8 cellular contexts compared by ENCODE assay signal in genomic region chr11:124793466-124794278, GRCh38. TPM values are rescaled to one million over a fixed set of nuclear protein-coding genes. Genes with fewer than 3 reads are reported as not detected.
DNase-seq lines count a peak whose midpoint lies in the region; TF ChIP-seq lines count a peak whose summit lies in the region.

No MANE protein-coding gene starts in this region.

- TF ChIP-seq CTCF in 22Rv1 (IDR thresholded peaks at IDR 0.05), result peak; percentile 86
- no peak for TF ChIP-seq CTCF in HEK293 (tag by site-specific recombination; IDR thresholded peaks at IDR 0.05)
- TF ChIP-seq CTCF in adrenal gland (IDR thresholded peaks at IDR 0.05), result peak; percentile 44 to 62 (median 54)
- peak; percentile 42 to 70 (median 65) for TF ChIP-seq CTCF in transverse colon (IDR thresholded peaks at IDR 0.05)

- 88 to 96% (median 91%) methylated on average over 2 of the region's 2 CpGs for WGBS in adrenal gland, 4 donors
- 83 to 86% methylated on average over 2 of the region's 2 CpGs for WGBS in transverse colon (ENCODE audit: low coverage in 1 of 2), 2 donors

- POLR2A ChIA-PET in HEK293 (lab: Yijun Ruan, JAX), result no interaction called here

- H3K4me1 ChIP-seq in HEK293 (ENCODE audit: control insufficient read depth, insufficient read depth, low read length) (peaks cover 8% of the 10 kb centered on the region), adrenal gland (replicated peaks in 1 of 2) (peaks cover 0 to 4% of the 10 kb centered on the region in 2 donors), transverse colon (peaks cover 3 to 19% (median 6%) of the 10 kb centered on the region in 4 donors)

- no peaks in the 10 kb centered on the region for H3K9me3 ChIP-seq in HEK293 (ENCODE audit: control insufficient read depth, insufficient read depth, low read depth, low read length)
- H3K9me3 ChIP-seq in adrenal gland (replicated peaks in 1 of 3), result no peaks in the 10 kb centered on the region
- no peaks in the 10 kb centered on the region for H3K9me3 ChIP-seq in transverse colon

- CTCF ChIA-PET in HEK293 (lab: Yijun Ruan, JAX), result interaction anchor here (0.6 to 4.9 kb wide), 36 partner anchors 8 to 1151 kb away, joined by 3 to 52 read pairs (median 4); partner anchors contain the start of genes SIAE, SPA17, TBRG1 and VSIG2

- TF ChIP-seq POLR2A in adrenal gland (IDR thresholded peaks at IDR 0.05) (no peak), transverse colon (IDR thresholded peaks at IDR 0.05) (no peak)

- no peak overlapping the region for H3K4me3 ChIP-seq in HEK293 (ENCODE audit: low read depth, low read length)
- no peak overlapping the region for H3K4me3 ChIP-seq in adrenal gland
- H3K4me3 ChIP-seq in transverse colon, result no peak overlapping the region

- peak; percentile 62 for DNase-seq in EH (ENCODE audit: low read depth)
- peak; percentile 36 to 46 for DNase-seq in NCI-H2081 (lab: John Stamatoyannopoulos, UW)
- DNase-seq in adrenal gland, result peak in 5 of 7 donors; percentile 21 to 33 (median 22)
- DNase-seq in iPS-NIHi7 (ENCODE audit: extremely low spot score), result peak; percentile 55
- DNase-seq in transverse colon, result peak; percentile 16
- DNase-seq in UCSD-AML1 (lab: John Stamatoyannopoulos, UW; ENCODE audit: unreplicated experiment), result no peak

- intact Hi-C loops in adrenal gland (cut with DNase I) (no loop called here), transverse colon (cut with DNase I; ENCODE audit: low total_unique reads) (no loop called here)

- in situ Hi-C loops in transverse colon (cut with MboI; ENCODE audit: low pct_ligation_motif_present in 1 of 4, low pct_unique_long_range_greater_than_20kb in 1 of 4, low sequenced_read_pairs in 3 of 4), result no loop called here

- H3K27ac ChIP-seq in 22Rv1 (no peak overlapping the region), HEK293 (ENCODE audit: extremely low read depth, low read depth, low read length) (no peak overlapping the region), adrenal gland (no peak overlapping the region), transverse colon (no peak overlapping the region)

- H3K36me3 ChIP-seq in HEK293 (ENCODE audit: control insufficient read depth in 2 of 2, insufficient read depth in 1 of 2, low read length in 2 of 2), result no peaks in the 10 kb centered on the region
- no peaks in the 10 kb centered on the region for H3K36me3 ChIP-seq in adrenal gland (replicated peaks in 1 of 2)
- no peaks in the 10 kb centered on the region for H3K36me3 ChIP-seq in transverse colon

- TF ChIP-seq EP300 in transverse colon (IDR thresholded peaks at IDR 0.05; ENCODE audit: low read depth), result no peak

- no peaks in the 10 kb centered on the region for H3K27me3 ChIP-seq in adrenal gland
- no peaks in the 10 kb centered on the region for H3K27me3 ChIP-seq in transverse colon

TF ChIP-seq in HEK293, 187 proteins besides CTCF, POLR2A, EP300 and RAD21:
- peak; percentile 65 for TF ChIP-seq SCRT2 (tag by site-specific recombination; IDR thresholded peaks at IDR 0.05)
- TF ChIP-seq ZNF654 (tag by site-specific recombination; IDR thresholded peaks at IDR 0.05; ENCODE audit: low read depth), result peak; percentile 47
- TF ChIP-seq ZFHX2 (tag by site-specific recombination; conservative IDR thresholded peaks at IDR 0.05), result peak; percentile 22; the same call in 1 of the 2 replicates
- TF ChIP-seq SCRT1 (tag by site-specific recombination; IDR thresholded peaks at IDR 0.05; ENCODE audit: borderline replicate concordance), result no peak
- no peak for TF ChIP-seq ZNF610 (tag by site-specific recombination; IDR thresholded peaks at IDR 0.05; ENCODE audit: borderline replicate concordance)
- TF ChIP-seq EGR2 (tag by site-specific recombination; IDR thresholded peaks at IDR 0.05; ENCODE audit: low read depth), result 0 out of 2 replicates have a peak, but pooled peaks have one; percentile 19

RNA-seq across cellular contexts. Expression of gene MSANTD2, which starts 6.5 kb away (rescaled TPM):
- 10 to 100 TPM in 3 of 8 donors, 1 to 10 TPM in 5; 4.4 to 16.2 (median 6.3) TPM for total RNA-seq in adrenal gland
- polyA plus RNA-seq in adrenal gland, result 10 to 100 TPM in 2 of 3 donors, 1 to 10 TPM in 1; 7.1 to 16.8 (median 16.2) TPM
- total RNA-seq in transverse colon, result 10 to 100 TPM in 2 of 4 donors, 1 to 10 TPM in 2; 8.1 to 40.0 (median 15.1) TPM

RNA-seq across cellular contexts. Expression of gene ESAM, which starts 31.6 kb away (rescaled TPM):
- total RNA-seq in adrenal gland (10 to 100 TPM; 10.6 to 36.9 (median 29.3) TPM), transverse colon (10 to 100 TPM in 1 of 4 donors, 1 to 10 TPM in 3; 5.8 to 10.1 (median 6.5) TPM)
- 10 to 100 TPM; 17.1 to 31.2 (median 21.5) TPM for polyA plus RNA-seq in adrenal gland

RNA-seq across cellular contexts. Expression of gene VSIG2, which starts 41.6 kb away (rescaled TPM):
- total RNA-seq in adrenal gland (1 to 10 TPM in 1 of 8 donors, under 1 TPM in 3, not detected in 4; 0.25 to 1.4 (median 0.48) TPM), transverse colon (100 to 1,000 TPM in 3 of 4 donors, 10 to 100 TPM in 1; 91.3 to 160 (median 108) TPM)
- polyA plus RNA-seq in adrenal gland, result 1 to 10 TPM in 1 of 3 donors, under 1 TPM in 2; 0.29 to 2.4 (median 0.67) TPM

RNA-seq across cellular contexts. Expression of gene NRGN, which starts 53.9 kb away (rescaled TPM):
- total RNA-seq in adrenal gland, result 1 to 10 TPM in 6 of 8 donors, not detected in 2; 1.2 to 4.1 (median 3.4) TPM
- polyA plus RNA-seq in adrenal gland, result 10 to 100 TPM in 1 of 3 donors, 1 to 10 TPM in 2; 5.1 to 10.9 (median 9.6) TPM
- 1 to 10 TPM in 1 of 4 donors, under 1 TPM in 1, not detected in 2; 0.96 to 1.5 TPM for total RNA-seq in transverse colon

Comparison
In these comparisons a context has a peak if more than half of its experiments do, and no peak if none do; other contexts are left out.
1. RNA of gene VSIG2, which starts 41.6 kb away (total RNA-seq): 91.3 to 160 TPM in transverse colon; 0.25 to 1.4 TPM in adrenal gland; every median in the first group is over 10 times any median in the second.